9 cellular contexts compared by ENCODE assay signal in genomic region chr3:46998121-46998851, GRCh38. TPM values are rescaled to one million over a fixed set of nuclear protein-coding genes. Genes with fewer than 3 reads are reported as not detected.
DNase-seq lines count a peak whose midpoint lies in the region; ATAC-seq and TF ChIP-seq lines count a peak whose summit lies in the region.
"Had no signal": no experiment of that assay in that cellular context is flagged by ENCODE, and none has a peak within 500 bp of the region (broad histone marks: within the 10 kb centered on the region; RNA-seq: fewer than 3 reads in every experiment).

No MANE protein-coding gene starts in this region.

- no peaks in the 10 kb centered on the region for H3K4me1 ChIP-seq in Panc1 (ENCODE audit: control insufficient read depth, insufficient read depth, low read length)

- ATAC-seq in Panc1, result peak; percentile 83
- ATAC-seq in sciatic nerve, result peak; percentile 56
- ATAC-seq in HG02884 (IDR thresholded peaks at IDR 0.05; ENCODE audit: unreplicated experiment), result no peak

- H3K4me1 Mint-ChIP-seq in glutamatergic neuron (ENCODE audit: low read depth, unreplicated experiment), result peaks cover 6% of the 10 kb centered on the region

- peaks cover 2% of the 10 kb centered on the region for H3K9me3 Mint-ChIP-seq in glutamatergic neuron (ENCODE audit: unreplicated experiment)

- in situ Hi-C loops in Panc1 (cut with HindIII; ENCODE audit: low pct_unique_long_range_greater_than_20kb, low sequenced_read_pairs), result no loop called here

- BruUV-seq in Panc1 (replicated peaks; lab: Mats Ljungman, UMichigan), result no TSS peak

- CTCF ChIA-PET in Panc1 (lab: Charles Lee), result interaction anchor here (1.0 kb wide), 1 partner anchor 75 kb away, joined by 3 read pairs; no protein-coding TSS in a partner anchor

- TF ChIP-seq CTCF in Panc1 (IDR thresholded peaks at IDR 0.05) (peak; percentile 90), glutamatergic neuron (IDR thresholded peaks at IDR 0.05; ENCODE audit: partially characterized antibody, unreplicated experiment) (peak; percentile 70)

- intact Hi-C loops in Panc1 (cut with micrococcal nuclease; ENCODE audit: unreplicated experiment), result loop anchor here (10.0 kb wide), 1 partner anchor 73 kb away; no protein-coding TSS in a partner anchor
- intact Hi-C loops in sciatic nerve (cut with DNase I), result no loop called here

- no peaks in the 10 kb centered on the region for H3K36me3 Mint-ChIP-seq in glutamatergic neuron (ENCODE audit: unreplicated experiment)

- no peaks in the 10 kb centered on the region for H3K27me3 ChIP-seq in Panc1 (ENCODE audit: control insufficient read depth, insufficient read depth, low read length)

- H3K4me3 Mint-ChIP-seq in glutamatergic neuron (ENCODE audit: unreplicated experiment), result no peak overlapping the region

- H3K36me3 ChIP-seq in Panc1 (ENCODE audit: control insufficient read depth, insufficient read depth, low read length), result no peaks in the 10 kb centered on the region

- no peak overlapping the region for H3K27ac Mint-ChIP-seq in glutamatergic neuron (ENCODE audit: unreplicated experiment)

- no peaks in the 10 kb centered on the region for H3K9me3 ChIP-seq in Panc1 (ENCODE audit: control insufficient read depth, insufficient read depth, low read depth, low read length)

- DNase-seq in NCI-H1436 (lab: John Stamatoyannopoulos, UW) (peak; percentile 5), NCI-H1436 treated with DMSO at 0.1 percent for 48 hours (lab: John Stamatoyannopoulos, UW) (no peak), Panc1 (ENCODE audit: low read depth, low spot score) (no peak), glutamatergic neuron (peak; percentile 82), sciatic nerve (ENCODE audit: low spot score) (peak; percentile 78), NCI-H524 treated with DMSO at 0.1 percent for 48 hours (lab: John Stamatoyannopoulos, UW) (no peak)
- peak; percentile 89 for DNase-seq in activated effector memory CD4-positive, alpha-beta T cell treated with anti-CD3 and anti-CD28 coated beads, Interleukin-2, amount 50 U/mL, for 16 hours

- POLR2A ChIA-PET in Panc1 (lab: Charles Lee), result no interaction called here

- peaks cover 4% of the 10 kb centered on the region for H3K27me3 Mint-ChIP-seq in glutamatergic neuron (ENCODE audit: unreplicated experiment)

- H3K4me3 ChIP-seq in Panc1 (ENCODE audit: low read depth in 2 of 2, low read length in 2 of 2), result no peak overlapping the region

- no peak overlapping the region for H3K27ac ChIP-seq in Panc1 (ENCODE audit: low read length)
- H3K27ac ChIP-seq: C4-2B had no signal

RNA-seq across cellular contexts. Expression of gene NBEAL2, which starts 18.8 kb away (rescaled TPM):
- total RNA-seq in Panc1 (2021; ENCODE audit: unreplicated experiment), result 38.8 TPM
- polyA plus RNA-seq in Panc1 (2012; ENCODE audit: insufficient read length), result 46.2 TPM
- total RNA-seq in glutamatergic neuron (ENCODE audit: unreplicated experiment), result 38.0 TPM
- 44.0 TPM for total RNA-seq in sciatic nerve

RNA-seq across cellular contexts. Expression of gene CCDC12, which starts 21.7 kb away (rescaled TPM):
- 35.5 TPM for total RNA-seq in Panc1 (2021; ENCODE audit: unreplicated experiment)
- polyA plus RNA-seq in Panc1 (2012; ENCODE audit: insufficient read length), result 54.3 TPM
- total RNA-seq in glutamatergic neuron (ENCODE audit: unreplicated experiment), result 41.4 TPM
- 40.9 TPM for total RNA-seq in sciatic nerve

Comparison
In these comparisons a context has a peak if more than half of its experiments do, and no peak if none do; other contexts are left out.
1. DNase-seq: peak in NCI-H1436 (single experiment), activated effector memory CD4-positive, alpha-beta T cell treated with anti-CD3 and anti-CD28 coated beads, Interleukin-2, amount 50 U/mL, for 16 hours (single experiment), glutamatergic neuron (single experiment) and sciatic nerve (single experiment); none in NCI-H1436 treated with DMSO at 0.1 percent for 48 hours (single experiment), Panc1 (single experiment) and NCI-H524 treated with DMSO at 0.1 percent for 48 hours (single experiment).